ENCODE assay signal across 18 cellular contexts in the genomic region with DNA sequence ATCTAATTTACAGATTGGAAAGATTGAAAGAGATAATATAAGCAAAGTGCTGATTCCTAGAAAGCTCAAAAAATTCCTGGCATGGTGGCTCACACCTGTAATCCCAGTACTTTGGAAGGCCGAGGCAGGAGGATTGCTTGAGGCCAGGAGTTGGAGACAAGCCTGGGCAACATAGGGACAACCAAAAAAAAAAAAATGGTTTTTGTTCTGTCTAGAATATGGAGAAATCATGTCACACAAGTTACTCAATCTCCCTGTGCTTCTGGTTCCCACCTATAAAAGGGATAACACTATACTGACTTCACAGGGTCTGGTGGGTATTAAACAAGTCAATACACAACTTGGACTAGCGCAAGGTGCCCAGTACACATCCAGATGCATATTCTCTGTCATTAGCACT.
"Had no signal": no experiment of that assay in that cellular context is flagged by ENCODE, and none has a peak within 500 bp of the region (broad histone marks: within the 10 kb centered on the region; RNA-seq: fewer than 3 reads in every experiment).

No MANE protein-coding gene starts in this region.

- H3K4me2 ChIP-seq: neural progenitor cell had no signal

- H3K4me3 ChIP-seq: lower lobe of right lung, neural progenitor cell, ovary, thyroid gland, uterus had no signal

- H3K27ac ChIP-seq: brain microvascular endothelial cell, lower lobe of right lung, neural progenitor cell, ovary, thyroid gland, uterus had no signal

- H3K27me3 Mint-ChIP-seq: activated CD8-positive, alpha-beta T cell treated with anti-CD3 and anti-CD28 coated beads for 36 hours; activated naive CD4-positive, alpha-beta T cell treated with anti-CD3 and anti-CD28 coated beads, Interleukin-2, amount 50 U/mL, for 24 hours; dendritic cell treated with granulocyte-macrophage colony-stimulating factor and Interleukin-4, amounts not matched to agents 40 ng/mL and 50 ng/mL, for 4 days; effector memory CD8-positive, alpha-beta T cell; T-helper 17 cell had no signal

- H3K9ac ChIP-seq: neural progenitor cell had no signal

- H3K27ac Mint-ChIP-seq: activated CD8-positive, alpha-beta T cell treated with anti-CD3 and anti-CD28 coated beads for 36 hours; dendritic cell treated with granulocyte-macrophage colony-stimulating factor and Interleukin-4, amounts not matched to agents 40 ng/mL and 50 ng/mL, for 4 days; neural progenitor cell; T-helper 17 cell; WTC11 had no signal

- DNase-seq: activated CD4-positive, alpha-beta T cell treated with anti-CD3 and anti-CD28 coated beads for 48 hours; activated CD8-positive, alpha-beta T cell treated with anti-CD3 and anti-CD28 coated beads for 36 hours; activated effector memory CD4-positive, alpha-beta T cell treated with anti-CD3 and anti-CD28 coated beads, Interleukin-2, amount 50 U/mL, for 16 hours; activated T-cell treated with anti-CD3 and anti-CD28 coated beads, Interleukin-2, amount 50 U/mL, for 4 hours; anterior cingulate cortex; brain microvascular endothelial cell; cerebellar nuclear complex; effector memory CD8-positive, alpha-beta T cell; lower lobe of right lung; ovary; T-helper 17 cell; thyroid gland; uterus had no signal

- H3K4me3 Mint-ChIP-seq: activated CD8-positive, alpha-beta T cell treated with anti-CD3 and anti-CD28 coated beads for 36 hours; activated T-cell treated with anti-CD3 and anti-CD28 coated beads, Interleukin-2, amount 50 U/mL, for 4 hours; dendritic cell treated with granulocyte-macrophage colony-stimulating factor and Interleukin-4, amounts not matched to agents 40 ng/mL and 50 ng/mL, for 4 days; effector memory CD8-positive, alpha-beta T cell; neural progenitor cell; T-helper 17 cell; WTC11 had no signal

- H3K9me3 Mint-ChIP-seq: activated CD8-positive, alpha-beta T cell treated with anti-CD3 and anti-CD28 coated beads for 36 hours; activated naive CD4-positive, alpha-beta T cell treated with anti-CD3 and anti-CD28 coated beads, Interleukin-2, amount 50 U/mL, for 24 hours; activated T-cell treated with anti-CD3 and anti-CD28 coated beads, Interleukin-2, amount 50 U/mL, for 4 hours; effector memory CD8-positive, alpha-beta T cell had no signal

- H3K9me3 ChIP-seq: lower lobe of right lung, ovary, thyroid gland, uterus had no signal

- H2AFZ ChIP-seq: neural progenitor cell had no signal

- ATAC-seq: activated CD8-positive, alpha-beta T cell treated with anti-CD3 and anti-CD28 coated beads for 36 hours; activated T-cell treated with anti-CD3 and anti-CD28 coated beads, Interleukin-2, amount 50 U/mL, for 4 hours; effector memory CD8-positive, alpha-beta T cell; sciatic nerve; T-helper 17 cell; WTC11 had no signal

- H3K36me3 ChIP-seq: brain microvascular endothelial cell, lower lobe of right lung, neural progenitor cell, ovary, thyroid gland, uterus had no signal

- H3K27me3 ChIP-seq: brain microvascular endothelial cell, neural progenitor cell, ovary, thyroid gland, uterus had no signal
